Comparison of ENCODE assay signal across 8 cellular contexts in genomic region chr15:63986751-63987341, GRCh38. TPM values are rescaled to one million over a fixed set of nuclear protein-coding genes. Genes with fewer than 3 reads are reported as not detected.
DNase-seq lines count a peak whose midpoint lies in the region; ATAC-seq, FAIRE-seq and TF ChIP-seq lines count a peak whose summit lies in the region.

No MANE protein-coding gene starts in this region.

- no peak overlapping the region for H3K27ac ChIP-seq in CD4-positive, CD25-positive, alpha-beta regulatory T cell (ENCODE audit: insufficient read depth, low read length, poor library complexity, severe bottlenecking)
- peak overlapping the region; percentile 92 for H3K27ac ChIP-seq in GM12878 (ENCODE audit: control insufficient read depth, insufficient read depth)

- 2% methylated on average over 3 of the region's 3 CpGs for WGBS in GM12878 (ENCODE audit: insufficient coverage, insufficient replicate concordance, low lambda C conversion rate, missing lambda C conversion rate)

- SMC1A ChIA-PET in GM12878 (lab: Charles Lee; ENCODE audit: uncharacterized antibody, unreplicated experiment), result interaction anchor here (0.8 to 6.2 kb wide), 21 partner anchors 12 to 235 kb away, joined by 3 to 66 read pairs (median 5); partner anchors contain the start of genes CIAO2A and DAPK2

- no peaks in the 10 kb centered on the region for H3K27me3 ChIP-seq in CD4-positive, CD25-positive, alpha-beta regulatory T cell (ENCODE audit: control insufficient read depth, insufficient read depth, low read length)
- no peaks in the 10 kb centered on the region for H3K27me3 ChIP-seq in GM12878 (replicated peaks in 1 of 2; ENCODE audit: control insufficient read depth in 2 of 2, insufficient read depth in 2 of 2, low read length in 1 of 2)

- peak; percentile 52 for TF ChIP-seq RAD21 in GM12878 (IDR thresholded peaks at IDR 0.05; ENCODE audit: insufficient read depth, low read depth, low read length)

- peak overlapping the region in 1 of 3 donors; percentile 69 for H3K27ac Mint-ChIP-seq in CD4-positive, CD25-positive, alpha-beta regulatory T cell

- H3K4me1 ChIP-seq in CD4-positive, CD25-positive, alpha-beta regulatory T cell (ENCODE audit: control insufficient read depth, insufficient read depth, low read length, poor library complexity, severe bottlenecking), result no peaks in the 10 kb centered on the region
- H3K4me1 ChIP-seq in GM12878 (ENCODE audit: control insufficient read depth, insufficient read depth, low read length), result peaks cover 77% of the 10 kb centered on the region

- no TSS peak for BruUV-seq in GM12878 (replicated peaks; lab: Mats Ljungman, UMichigan)

- H2AFZ ChIP-seq in GM12878 (ENCODE audit: control insufficient read depth, low read depth, low read length), result peak overlapping the region; percentile 43

- peak in 1 of 2 experiments; percentile 61; a peak in 2 of 4 replicates for TF ChIP-seq EP300 in GM12878 (IDR thresholded peaks at IDR 0.05; ENCODE audit: borderline replicate concordance in 1 of 2, control insufficient read depth in 1 of 2, low read depth in 2 of 2, low read length in 2 of 2)

- peak; percentile 41 to 46 for ATAC-seq in CD4-positive, CD25-positive, alpha-beta regulatory T cell (ENCODE audit: low read depth in 2 of 2)
- ATAC-seq in GM19438 (IDR thresholded peaks at IDR 0.05; ENCODE audit: low read depth, unreplicated experiment) (peak; percentile 74), HG03354 (IDR thresholded peaks at IDR 0.05; ENCODE audit: poor library complexity, severe bottlenecking, unreplicated experiment) (peak; percentile 61), GM12878 (peak; percentile 83)

- no peaks in the 10 kb centered on the region for H3K36me3 ChIP-seq in CD4-positive, CD25-positive, alpha-beta regulatory T cell (ENCODE audit: control insufficient read depth, insufficient read depth, low read length)
- no peaks in the 10 kb centered on the region; a peak in 1 of 4 replicates for H3K36me3 ChIP-seq in GM12878 (ENCODE audit: control insufficient read depth in 2 of 2, insufficient read depth in 2 of 2, low read length in 1 of 2)

- CTCF ChIA-PET in GM12878 (lab: Yijun Ruan, JAX), result interaction anchor here (1.0 to 9.1 kb wide), 14 partner anchors 9 to 234 kb away, joined by 3 to 93 read pairs (median 14); partner anchors contain the start of gene DAPK2

- intact Hi-C loops in GM12878 (cut with micrococcal nuclease; ENCODE audit: unreplicated experiment), result loop anchor here (1.0 to 5.0 kb wide), 6 partner anchors 17 to 155 kb away; partner anchors contain the start of gene HERC1

- H3K4me2 ChIP-seq in GM12878 (ENCODE audit: control insufficient read depth, insufficient read depth), result peak overlapping the region; percentile 73

- FAIRE-seq in GM12878 (lab: Jason Lieb, UNC) (peak; percentile 73), frontal cortex (lab: Jason Lieb, UNC) (no peak)

- in situ Hi-C loops in GM12878 (cut with MboI), result no loop called here

- no peaks in the 10 kb centered on the region for H3K4me1 Mint-ChIP-seq in CD4-positive, CD25-positive, alpha-beta regulatory T cell

- H3K9ac ChIP-seq in GM12878 (ENCODE audit: control insufficient read depth, insufficient read depth, low read length), result peak overlapping the region; percentile 59

- H4K20me1 ChIP-seq in GM12878 (ENCODE audit: control insufficient read depth, insufficient read depth), result no peaks in the 10 kb centered on the region

- TF ChIP-seq CTCF in GM12878 (IDR thresholded peaks at IDR 0.05 in 2 of 3, conservative IDR thresholded peaks at IDR 0.05 in 1 of 3; ENCODE audit: control insufficient read depth in 2 of 3, extremely low read depth in 1 of 3, insufficient read depth in 1 of 3, low read depth in 3 of 3, low read length in 3 of 3), result peak in 1 of 3 experiments; percentile 36; a peak in 2 of 6 replicates

- H3K4me3 ChIP-seq in CD4-positive, CD25-positive, alpha-beta regulatory T cell (ENCODE audit: low read depth, low read length), result no peak overlapping the region
- H3K4me3 ChIP-seq in GM12878, result peak overlapping the region; percentile 1; the same call in 1 of the 2 replicates

- TF ChIP-seq POLR2A in GM12878 (IDR thresholded peaks at IDR 0.05; ENCODE audit: low read depth, low read length), result no peak

- H3K9me3 Mint-ChIP-seq in CD4-positive, CD25-positive, alpha-beta regulatory T cell, result no peaks in the 10 kb centered on the region

- H3K9me3 ChIP-seq in CD4-positive, CD25-positive, alpha-beta regulatory T cell (ENCODE audit: control insufficient read depth in 2 of 2, low read length in 2 of 2), result no peaks in the 10 kb centered on the region
- H3K9me3 ChIP-seq in GM12878 (replicated peaks; ENCODE audit: control insufficient read depth, insufficient read depth, low read length), result no peaks in the 10 kb centered on the region

- RAD21 ChIA-PET in GM12878 (lab: Charles Lee; ENCODE audit: unreplicated experiment), result interaction anchor here (0.7 to 11.2 kb wide), 20 partner anchors 15 to 520 kb away, joined by 3 to 104 read pairs (median 5); partner anchors contain the start of gene DAPK2

- POLR2A ChIA-PET in GM12878 (lab: Charles Lee), result interaction anchor here (1.1 to 4.2 kb wide), 7 partner anchors 8 to 234 kb away, joined by 4 to 21 read pairs (median 5); partner anchors contain the start of gene DAPK2

- no peak overlapping the region for H3K4me3 Mint-ChIP-seq in CD4-positive, CD25-positive, alpha-beta regulatory T cell

- peaks cover 6% of the 10 kb centered on the region for H3K79me2 ChIP-seq in GM12878 (ENCODE audit: control insufficient read depth, insufficient read depth, low read length)

- no peak for DNase-seq in CD4-positive, CD25-positive, alpha-beta regulatory T cell
- DNase-seq in GM12878 (ENCODE audit: low read depth, low spot score) (peak; percentile 96), frontal cortex (ENCODE audit: low spot score in 2 of 2) (no peak), DMS79 (lab: John Stamatoyannopoulos, UW) (no peak), cerebellar cortex (ENCODE audit: low spot score) (no peak)
- DNase-seq in activated effector memory CD4-positive, alpha-beta T cell treated with anti-CD3 and anti-CD28 coated beads, Interleukin-2, amount 50 U/mL, for 16 hours, result no peak

- no peaks in the 10 kb centered on the region for H3K36me3 Mint-ChIP-seq in CD4-positive, CD25-positive, alpha-beta regulatory T cell

- no peaks in the 10 kb centered on the region for H3K27me3 Mint-ChIP-seq in CD4-positive, CD25-positive, alpha-beta regulatory T cell

TF ChIP-seq in GM12878, 131 proteins besides CTCF, POLR2A, EP300 and RAD21 (continues in another document):
- TF ChIP-seq MXI1 (IDR thresholded peaks at IDR 0.05; ENCODE audit: low read depth, low read length) (peak; percentile 69; the same call in 1 of the 2 replicates), TCF12 (IDR thresholded peaks at IDR 0.05; ENCODE audit: low read depth, low read length) (0 out of 2 replicates have a peak, but pooled peaks have one; percentile 4), PML (IDR thresholded peaks at IDR 0.05; ENCODE audit: low read length) (0 out of 2 replicates have a peak, but pooled peaks have one; percentile 27), PRDM15 (CRISPR knock-in tag; IDR thresholded peaks at IDR 0.05) (no peak), CREM (IDR thresholded peaks at IDR 0.05; ENCODE audit: low read depth) (peak; percentile 58; the same call in 1 of the 2 replicates), KDM1A (IDR thresholded peaks at IDR 0.05; ENCODE audit: borderline replicate concordance) (no peak)

RNA-seq across cellular contexts. Expression of gene DAPK2, which starts 59.4 kb away (rescaled TPM):
- total RNA-seq in CD4-positive, CD25-positive, alpha-beta regulatory T cell, result 0.72 TPM
- not detected for polyA plus RNA-seq in CD4-positive, CD25-positive, alpha-beta regulatory T cell
- total RNA-seq in GM12878 (2013; cell fraction: nucleolus; rRNA removed), result 20.9 and 25.3 TPM in 2 replicates
- total RNA-seq in GM12878 (2014; rRNA removed), result 5.4 and 8.4 TPM in 2 replicates
- total RNA-seq in GM12878 (2014; rRNA removed; fragmentation: Illumina TruSeq; extraction: Trizol), result 3.8 and 4.8 TPM in 2 replicates
- 5.6 and 5.9 TPM in 2 replicates for total RNA-seq in GM12878 (2021)
- polyA plus RNA-seq in GM12878 (2011; ENCODE audit: low read depth), result 2.9 TPM
- polyA plus RNA-seq in GM12878 (2011; rRNA removed), result 2.9 and 4.3 TPM in 2 replicates
- 5.8 and 7.7 TPM in 2 replicates for polyA plus RNA-seq in GM12878 (2011; cell fraction: cytosol; rRNA removed)
- polyA plus RNA-seq in GM12878 (2011; cell fraction: nucleus; rRNA removed), result 14.9 and 15.7 TPM in 2 replicates
- polyA plus RNA-seq in GM12878 (2012), result 6.3 and 6.4 TPM in 2 replicates
- polyA plus RNA-seq in GM12878 (2014; fragmentation: Illumina TruSeq; extraction: Trizol), result 3.4 and 6.1 TPM in 2 replicates
- polyA plus RNA-seq in GM12878 (2014; fragmentation: Nextera tagmentation; extraction: Ambion mirVana), result under 1 TPM; 0.69 to 0.75 TPM
- 5.5 and 6.6 TPM in 2 replicates for polyA plus RNA-seq in GM12878 (2014; rRNA removed)
- polyA plus RNA-seq in GM12878 (2016; fragmentation: Nextera tagmentation; extraction: Ambion mirVana), result 1 to 10 TPM; 3.3 to 4.4 TPM
- 3.6 and 6.2 TPM in 2 replicates for polyA minus RNA-seq in GM12878 (2011; rRNA and poly(A)+ RNA removed)
- 1.6 and 3.8 TPM in 2 replicates for polyA minus RNA-seq in GM12878 (2011; cell fraction: cytosol; rRNA and poly(A)+ RNA removed)
- polyA minus RNA-seq in GM12878 (2011; cell fraction: nucleus; rRNA and poly(A)+ RNA removed), result 3.6 and 6.7 TPM in 2 replicates
- total RNA-seq in frontal cortex, result 0.82 TPM
